ENCODE assay signal across 20 cellular contexts in genomic region chr6:45118684-45119230, GRCh38.
"Had no signal": no experiment of that assay in that cellular context is flagged by ENCODE, and none has a peak within 500 bp of the region (broad histone marks: within the 10 kb centered on the region; RNA-seq: fewer than 3 reads in every experiment).

No MANE protein-coding gene starts in this region.

- H3K9me3 ChIP-seq: esophagus squamous epithelium, sigmoid colon, uterus had no signal

- H3K36me3 ChIP-seq: esophagus squamous epithelium, sigmoid colon, uterus, WERI-Rb-1 had no signal

- H3K27me3 ChIP-seq: esophagus squamous epithelium, sigmoid colon, uterus had no signal

- H3K4me1 ChIP-seq: esophagus squamous epithelium, uterus had no signal

- H3K4me3 ChIP-seq: esophagus squamous epithelium, lung, sigmoid colon, uterus had no signal

- DNase-seq: activated CD4-positive, alpha-beta T cell treated with anti-CD3 and anti-CD28 coated beads for 48 hours; activated CD4-positive, alpha-beta T cell treated with anti-CD3 and anti-CD28 coated beads, Interleukin-2, amount 50 U/mL, for 48 hours; activated CD8-positive, alpha-beta memory T cell treated with anti-CD3 and anti-CD28 coated beads for 24 hours; activated gamma-delta T cell; activated naive CD4-positive, alpha-beta T cell treated with anti-CD3 and anti-CD28 coated beads, Interleukin-2, amount 50 U/mL, for 16 hours; amygdala; esophagus squamous epithelium; hippocampal formation; kidney; mesendoderm; sigmoid colon; stimulated activated CD4-positive, alpha-beta T cell treated with anti-CD3 and anti-CD28 coated beads, Interleukin-2, amount 100 ng/mL, for 48 hours; substantia nigra; T-helper 9 cell; uterus; WERI-Rb-1 had no signal

- H3K27ac ChIP-seq: epithelial cell of prostate, esophagus squamous epithelium, sigmoid colon, uterus, WERI-Rb-1 had no signal

- ATAC-seq: activated CD4-positive, CD25-positive, alpha-beta regulatory T cell treated with anti-CD3 and anti-CD28 coated beads, Interleukin-2, amount 50 U/mL, for 24 hours; natural killer cell treated with Interleukin-12 subunit alpha and Interleukin-12 subunit beta and Interleukin-15 and Interleukin-18, amount 100 ng/mL, for 72 hours had no signal
